In genomic region chr20:137668-138131, GRCh38 we compare ENCODE assay signal across 8 cellular contexts. TPM values are rescaled to one million over a fixed set of nuclear protein-coding genes. Genes with fewer than 3 reads are reported as not detected.
DNase-seq lines count a peak whose midpoint lies in the region; ATAC-seq and TF ChIP-seq lines count a peak whose summit lies in the region.

No MANE protein-coding gene starts in this region.

- H3K4me1 Mint-ChIP-seq in activated naive CD4-positive, alpha-beta T cell treated with anti-CD3 and anti-CD28 coated beads, Interleukin-2, amount 10 ng/mL, durations not matched to agents 7 days and 5 days = no peaks in the 10 kb centered on the region
- H3K4me1 Mint-ChIP-seq in WTC11 = no peaks in the 10 kb centered on the region; the same call in 1 of the 2 replicates
- H3K4me1 Mint-ChIP-seq in activated T-helper 2 cell treated with anti-CD3 and anti-CD28 coated beads, Interferon-gamma antibody, Interleukin-2, Interleukin-4, amounts not matched to agents 10 μg/mL and 5 μg/mL and 100 μg/mL, durations not matched to agents 14 hours and 24 hours and 36 hours (ENCODE audit: low read depth) = no peaks in the 10 kb centered on the region

- ATAC-seq in WTC11 = peak; percentile 64
- peak; percentile 40 for ATAC-seq in stimulated activated naive CD8-positive, alpha-beta T cell treated with anti-CD3 and anti-CD28 coated beads, Interleukin-15, Interleukin-2, amounts not matched to agents 100 U/mL and 50 U/mL, for 24 hours

- H3K27me3 Mint-ChIP-seq in activated naive CD4-positive, alpha-beta T cell treated with anti-CD3 and anti-CD28 coated beads, Interleukin-2, amount 10 ng/mL, durations not matched to agents 7 days and 5 days = peaks cover 18% of the 10 kb centered on the region
- peaks cover 19% of the 10 kb centered on the region for H3K27me3 Mint-ChIP-seq in WTC11 (ENCODE audit: low read depth)
- peaks cover 12% of the 10 kb centered on the region for H3K27me3 Mint-ChIP-seq in activated T-helper 2 cell treated with anti-CD3 and anti-CD28 coated beads, Interferon-gamma antibody, Interleukin-2, Interleukin-4, amounts not matched to agents 10 μg/mL and 5 μg/mL and 100 μg/mL, durations not matched to agents 14 hours and 24 hours and 36 hours (ENCODE audit: low read depth)

- CTCF ChIA-PET in activated naive CD4-positive, alpha-beta T cell treated with anti-CD3 and anti-CD28 coated beads, Interleukin-2, amount 10 ng/mL, durations not matched to agents 7 days and 5 days (lab: Charles Lee) = no interaction called here
- CTCF ChIA-PET in WTC11 (lab: Charles Lee) = interaction anchor here (0.6 to 1.6 kb wide), 8 partner anchors 8 to 82 kb away, joined by 3 to 11 read pairs (median 3); no protein-coding TSS in a partner anchor

- POLR2A ChIA-PET in WTC11 (lab: Charles Lee) = no interaction called here

- H3K9me3 Mint-ChIP-seq in activated naive CD4-positive, alpha-beta T cell treated with anti-CD3 and anti-CD28 coated beads, Interleukin-2, amount 10 ng/mL, durations not matched to agents 7 days and 5 days = peaks cover 6% of the 10 kb centered on the region
- H3K9me3 Mint-ChIP-seq in WTC11 = peaks cover 26% of the 10 kb centered on the region
- H3K9me3 Mint-ChIP-seq in activated T-helper 2 cell treated with anti-CD3 and anti-CD28 coated beads, Interferon-gamma antibody, Interleukin-2, Interleukin-4, amounts not matched to agents 10 μg/mL and 5 μg/mL and 100 μg/mL, durations not matched to agents 14 hours and 24 hours and 36 hours = peaks cover 9% of the 10 kb centered on the region

- H3K36me3 Mint-ChIP-seq in activated naive CD4-positive, alpha-beta T cell treated with anti-CD3 and anti-CD28 coated beads, Interleukin-2, amount 10 ng/mL, durations not matched to agents 7 days and 5 days = no peaks in the 10 kb centered on the region
- H3K36me3 Mint-ChIP-seq in WTC11 = peaks cover 16% of the 10 kb centered on the region
- no peaks in the 10 kb centered on the region for H3K36me3 Mint-ChIP-seq in activated T-helper 2 cell treated with anti-CD3 and anti-CD28 coated beads, Interferon-gamma antibody, Interleukin-2, Interleukin-4, amounts not matched to agents 10 μg/mL and 5 μg/mL and 100 μg/mL, durations not matched to agents 14 hours and 24 hours and 36 hours (ENCODE audit: low read depth)

- TF ChIP-seq CTCF in WTC11 (IDR thresholded peaks at IDR 0.05) = peak; percentile 58; the same call in 1 of the 2 replicates

- H3K27ac Mint-ChIP-seq in activated naive CD4-positive, alpha-beta T cell treated with anti-CD3 and anti-CD28 coated beads, Interleukin-2, amount 10 ng/mL, durations not matched to agents 7 days and 5 days = no peak overlapping the region
- no peak overlapping the region for H3K27ac Mint-ChIP-seq in WTC11
- H3K27ac Mint-ChIP-seq in activated T-helper 2 cell treated with anti-CD3 and anti-CD28 coated beads, Interferon-gamma antibody, Interleukin-2, Interleukin-4, amounts not matched to agents 10 μg/mL and 5 μg/mL and 100 μg/mL, durations not matched to agents 14 hours and 24 hours and 36 hours = no peak overlapping the region

- intact Hi-C loops in activated T-helper 2 cell treated with anti-CD3 and anti-CD28 coated beads, Interferon-gamma antibody, Interleukin-2, Interleukin-4, amounts not matched to agents 10 μg/mL and 5 μg/mL and 100 μg/mL, durations not matched to agents 14 hours and 24 hours and 36 hours (cut with micrococcal nuclease) = no loop called here

- H3K4me3 Mint-ChIP-seq in activated naive CD4-positive, alpha-beta T cell treated with anti-CD3 and anti-CD28 coated beads, Interleukin-2, amount 10 ng/mL, durations not matched to agents 7 days and 5 days = no peak overlapping the region
- no peak overlapping the region for H3K4me3 Mint-ChIP-seq in WTC11
- no peak overlapping the region for H3K4me3 Mint-ChIP-seq in activated T-helper 2 cell treated with anti-CD3 and anti-CD28 coated beads, Interferon-gamma antibody, Interleukin-2, Interleukin-4, amounts not matched to agents 10 μg/mL and 5 μg/mL and 100 μg/mL, durations not matched to agents 14 hours and 24 hours and 36 hours (ENCODE audit: low read depth)

- DNase-seq in activated naive CD4-positive, alpha-beta T cell treated with anti-CD3 and anti-CD28 coated beads, Interleukin-2, amount 10 ng/mL, durations not matched to agents 7 days and 5 days = peak; percentile 29
- no peak for DNase-seq in activated naive CD4-positive, alpha-beta T cell treated with anti-CD3 and anti-CD28 coated beads, Interleukin-2, amount 50 U/mL, for 16 hours
- DNase-seq in MV-4-11 (lab: John Stamatoyannopoulos, UW) (peak; percentile 17), WTC11 (ENCODE audit: low spot score) (peak; percentile 23), NCI-H510A (lab: John Stamatoyannopoulos, UW) (no peak)
- peak; percentile 19 for DNase-seq in stimulated activated naive CD8-positive, alpha-beta T cell treated with anti-CD3 and anti-CD28 coated beads, Interleukin-15, Interleukin-2, amounts not matched to agents 100 U/mL and 50 U/mL, for 24 hours
- no peak for DNase-seq in activated T-helper 2 cell treated with anti-CD3 and anti-CD28 coated beads, Interferon-gamma antibody, Interleukin-2, Interleukin-4, amounts not matched to agents 10 μg/mL and 5 μg/mL and 100 μg/mL, durations not matched to agents 14 hours and 24 hours and 36 hours (ENCODE audit: low spot score)
- no peak for DNase-seq in activated CD8-positive, alpha-beta memory T cell treated with anti-CD3 and anti-CD28 coated beads, Interleukin-2, amount 50 U/mL, for 4 hours

TF ChIP-seq in WTC11, 78 proteins besides CTCF, POLR2A, EP300 and RAD21:
- no peak for TF ChIP-seq IRF2 (CRISPR knock-in tag; IDR thresholded peaks at IDR 0.05; ENCODE audit: borderline replicate concordance, low read depth)

RNA-seq across cellular contexts. Expression of gene DEFB126, which starts 4.7 kb away (rescaled TPM):
- total RNA-seq in WTC11 (2021) = 0.89 TPM in 1 of 3 replicates, not detected in the others
- total RNA-seq in activated T-helper 2 cell treated with anti-CD3 and anti-CD28 coated beads, Interferon-gamma antibody, Interleukin-2, Interleukin-4, amounts not matched to agents 10 μg/mL and 5 μg/mL and 100 μg/mL, durations not matched to agents 14 hours and 24 hours and 36 hours = not detected in 2 replicates

RNA-seq across cellular contexts. Expression of gene DEFB127, which starts 19.6 kb away (rescaled TPM):
- not detected in 3 replicates for total RNA-seq in WTC11 (2021)
- total RNA-seq in activated T-helper 2 cell treated with anti-CD3 and anti-CD28 coated beads, Interferon-gamma antibody, Interleukin-2, Interleukin-4, amounts not matched to agents 10 μg/mL and 5 μg/mL and 100 μg/mL, durations not matched to agents 14 hours and 24 hours and 36 hours = not detected in 2 replicates

RNA-seq across cellular contexts. Expression of gene DEFB125, which starts 50.2 kb away (rescaled TPM):
- total RNA-seq in WTC11 (2021) = not detected in 3 replicates
- not detected in 2 replicates for total RNA-seq in activated T-helper 2 cell treated with anti-CD3 and anti-CD28 coated beads, Interferon-gamma antibody, Interleukin-2, Interleukin-4, amounts not matched to agents 10 μg/mL and 5 μg/mL and 100 μg/mL, durations not matched to agents 14 hours and 24 hours and 36 hours

RNA-seq across cellular contexts. Expression of gene DEFB128, which starts 51.8 kb away (rescaled TPM):
- total RNA-seq in WTC11 (2021) = not detected in 3 replicates
- not detected in 2 replicates for total RNA-seq in activated T-helper 2 cell treated with anti-CD3 and anti-CD28 coated beads, Interferon-gamma antibody, Interleukin-2, Interleukin-4, amounts not matched to agents 10 μg/mL and 5 μg/mL and 100 μg/mL, durations not matched to agents 14 hours and 24 hours and 36 hours

Comparison
In these comparisons a context has a peak if more than half of its experiments do, and no peak if none do; other contexts are left out.
1. DNase-seq: peak in activated naive CD4-positive, alpha-beta T cell treated with anti-CD3 and anti-CD28 coated beads, Interleukin-2, amount 10 ng/mL, durations not matched to agents 7 days and 5 days (single experiment), MV-4-11 (single experiment), WTC11 (single experiment) and stimulated activated naive CD8-positive, alpha-beta T cell treated with anti-CD3 and anti-CD28 coated beads, Interleukin-15, Interleukin-2, amounts not matched to agents 100 U/mL and 50 U/mL, for 24 hours (single experiment); none in activated naive CD4-positive, alpha-beta T cell treated with anti-CD3 and anti-CD28 coated beads, Interleukin-2, amount 50 U/mL, for 16 hours (single experiment), activated T-helper 2 cell treated with anti-CD3 and anti-CD28 coated beads, Interferon-gamma antibody, Interleukin-2, Interleukin-4, amounts not matched to agents 10 μg/mL and 5 μg/mL and 100 μg/mL, durations not matched to agents 14 hours and 24 hours and 36 hours (single experiment), NCI-H510A (single experiment) and activated CD8-positive, alpha-beta memory T cell treated with anti-CD3 and anti-CD28 coated beads, Interleukin-2, amount 50 U/mL, for 4 hours (single experiment).